In the genomic region with DNA sequence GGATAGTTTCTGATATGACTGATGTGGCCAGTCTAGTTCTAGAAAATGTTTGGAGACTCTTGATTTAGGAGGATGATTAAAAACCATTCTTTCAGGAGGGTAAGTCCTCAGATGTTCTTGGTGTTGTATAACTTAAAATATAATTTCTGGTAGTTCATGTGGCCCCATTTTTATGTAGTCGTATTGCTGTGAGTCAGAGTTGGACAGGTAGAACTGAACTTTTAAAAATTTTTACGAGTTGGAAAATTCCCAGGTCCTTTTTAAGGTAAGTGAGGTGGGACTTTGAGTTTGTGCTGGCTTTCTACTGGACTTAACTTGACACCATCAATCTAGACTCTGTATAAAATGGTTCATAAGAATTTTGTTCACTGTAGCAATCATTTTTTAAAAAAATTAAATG, we compare ENCODE assay signal across 35 cellular contexts.
"Had no signal": no experiment of that assay in that cellular context is flagged by ENCODE, and none has a peak within 500 bp of the region (broad histone marks: within the 10 kb centered on the region; RNA-seq: fewer than 3 reads in every experiment).

No MANE protein-coding gene starts in this region.

- H3K27me3 ChIP-seq: adrenal gland, body of pancreas, brain microvascular endothelial cell, breast epithelium had no signal

- H3K27me3 Mint-ChIP-seq: activated B cell treated with CpG ODN at 0.5 μM for 24 hours; activated CD4-positive, alpha-beta memory T cell treated with anti-CD3 and anti-CD28 coated beads for 36 hours; activated CD4-positive, alpha-beta T cell treated with anti-CD3 and anti-CD28 coated beads, Interleukin-2, amount 10 ng/mL, durations not matched to agents 24 days and 14 days; activated CD8-positive, alpha-beta T cell treated with anti-CD3 and anti-CD28 coated beads for 36 hours; activated naive CD8-positive, alpha-beta T cell treated with anti-CD3 and anti-CD28 coated beads for 36 hours; activated T-helper 17 cell treated with anti-CD3 and anti-CD28 coated beads, Interleukin-2, amount 50 U/mL, for 72 hours; central memory CD8-positive, alpha-beta T cell had no signal

- H3K4me3 ChIP-seq: adrenal gland, body of pancreas, breast epithelium had no signal

- DNase-seq: activated B cell treated with CpG ODN at 0.5 μM for 24 hours; activated CD4-positive, alpha-beta memory T cell treated with anti-CD3 and anti-CD28 coated beads for 36 hours; activated CD4-positive, alpha-beta T cell treated with anti-CD3 and anti-CD28 coated beads for 4 hours; activated CD4-positive, alpha-beta T cell treated with anti-CD3 and anti-CD28 coated beads, Interleukin-2, amount 10 ng/mL, durations not matched to agents 24 days and 14 days; activated CD4-positive, alpha-beta T cell treated with anti-CD3 and anti-CD28 coated beads, Interleukin-2, amount 50 U/mL, for 1 hour; activated CD4-positive, alpha-beta T cell treated with anti-CD3 and anti-CD28 coated beads, Interleukin-2, amount 50 U/mL, for 4 hours; activated CD4-positive, CD25-positive, alpha-beta regulatory T cell treated with anti-CD3 and anti-CD28 coated beads, Interleukin-2, amount 50 U/mL, for 72 hours; activated CD8-positive, alpha-beta memory T cell treated with anti-CD3 and anti-CD28 coated beads, Interleukin-2, amount 50 U/mL, for 4 hours; activated CD8-positive, alpha-beta T cell treated with anti-CD3 and anti-CD28 coated beads for 36 hours; activated effector memory CD4-positive, alpha-beta T cell treated with anti-CD3 and anti-CD28 coated beads, Interleukin-2, amount 50 U/mL, for 16 hours; activated gamma-delta T cell treated with Interleukin-2 at 50 U/mL for 16 hours; activated naive CD4-positive, alpha-beta T cell; activated naive CD4-positive, alpha-beta T cell treated with anti-CD3 and anti-CD28 coated beads for 36 hours; activated naive CD4-positive, alpha-beta T cell treated with anti-CD3 and anti-CD28 coated beads, Interleukin-2, amount 50 U/mL, for 16 hours; activated naive CD8-positive, alpha-beta T cell treated with anti-CD3 and anti-CD28 coated beads for 36 hours; activated T-cell treated with anti-CD3 and anti-CD28 coated beads for 4 hours; activated T-cell treated with anti-CD3 and anti-CD28 coated beads, Interleukin-2, amount 50 U/mL, for 1 hour; activated T-cell treated with anti-CD3 and anti-CD28 coated beads, Interleukin-2, amount 50 U/mL, for 4 hours; activated T-cell treated with anti-CD3 and anti-CD28 coated beads, Interleukin-2, amount 50 U/mL, for 72 hours; adrenal gland; amniotic stem cell; aorta; body of pancreas; brain microvascular endothelial cell; cerebellar nuclear complex; T-helper 2 cell; T-helper 9 cell had no signal

- H3K4me1 ChIP-seq: breast epithelium had no signal

- H3K36me3 ChIP-seq: adrenal gland, brain microvascular endothelial cell, breast epithelium had no signal

- H3K9me3 ChIP-seq: adrenal gland, body of pancreas, breast epithelium had no signal

- H3K27ac ChIP-seq: adrenal gland, body of pancreas, brain microvascular endothelial cell, breast epithelium, VCaP had no signal

- H3K4me3 Mint-ChIP-seq: activated B cell treated with CpG ODN at 0.5 μM for 24 hours; activated CD4-positive, alpha-beta memory T cell treated with anti-CD3 and anti-CD28 coated beads for 36 hours; activated CD4-positive, alpha-beta T cell treated with anti-CD3 and anti-CD28 coated beads, Interleukin-2, amount 10 ng/mL, durations not matched to agents 24 days and 14 days; activated CD8-positive, alpha-beta T cell treated with anti-CD3 and anti-CD28 coated beads for 36 hours; activated naive CD4-positive, alpha-beta T cell treated with anti-CD3 and anti-CD28 coated beads for 36 hours; activated naive CD8-positive, alpha-beta T cell treated with anti-CD3 and anti-CD28 coated beads for 36 hours; activated T-cell treated with anti-CD3 and anti-CD28 coated beads, Interleukin-2, amount 50 U/mL, for 4 hours; activated T-cell treated with anti-CD3 and anti-CD28 coated beads, Interleukin-2, amount 50 U/mL, for 72 hours; activated T-helper 1 cell treated with anti-CD3 and anti-CD28 coated beads, Interleukin-12 subunit alpha, Interleukin-12 subunit beta, Interleukin-2, Interleukin-4 antibody, amounts not matched to agents 30 ng/mL and 10 ng/mL and 1 ng/mL, durations not matched to agents 14 hours and 24 hours and 36 hours; activated T-helper 17 cell treated with anti-CD3 and anti-CD28 coated beads, Interleukin-2, amount 50 U/mL, for 72 hours; central memory CD8-positive, alpha-beta T cell; T-helper 1 cell treated with Interleukin-12 subunit alpha and Interleukin-12 subunit beta and Interleukin-4 antibody, amounts not matched to agents 30 μg/mL and 1 μg/mL, for 36 hours; T-helper 2 cell treated with Interferon-gamma antibody and Interleukin-4, amounts not matched to agents 5 μg/mL and 100 μg/mL, for 36 hours had no signal

- H3K27ac Mint-ChIP-seq: activated B cell treated with CpG ODN at 0.5 μM for 24 hours; activated CD4-positive, alpha-beta memory T cell treated with anti-CD3 and anti-CD28 coated beads for 36 hours; activated CD4-positive, alpha-beta T cell treated with anti-CD3 and anti-CD28 coated beads, Interleukin-2, amount 10 ng/mL, durations not matched to agents 24 days and 14 days; activated CD8-positive, alpha-beta T cell treated with anti-CD3 and anti-CD28 coated beads for 36 hours; activated naive CD4-positive, alpha-beta T cell treated with anti-CD3 and anti-CD28 coated beads for 36 hours; activated naive CD4-positive, alpha-beta T cell treated with anti-CD3 and anti-CD28 coated beads, Interleukin-2, amount 50 U/mL, for 72 hours; activated naive CD8-positive, alpha-beta T cell treated with anti-CD3 and anti-CD28 coated beads for 36 hours; activated T-cell treated with anti-CD3 and anti-CD28 coated beads, Interleukin-2, amount 50 U/mL, for 72 hours; activated T-helper 1 cell treated with anti-CD3 and anti-CD28 coated beads, Interleukin-12 subunit alpha, Interleukin-12 subunit beta, Interleukin-2, Interleukin-4 antibody, amounts not matched to agents 30 ng/mL and 10 ng/mL and 1 ng/mL, durations not matched to agents 14 hours and 24 hours and 36 hours; activated T-helper 17 cell treated with anti-CD3 and anti-CD28 coated beads, Interleukin-2, amount 50 U/mL, for 72 hours; T-helper 1 cell treated with Interleukin-12 subunit alpha and Interleukin-12 subunit beta and Interleukin-4 antibody, amounts not matched to agents 30 μg/mL and 1 μg/mL, for 36 hours; T-helper 2 cell treated with Interferon-gamma antibody and Interleukin-4, amounts not matched to agents 5 μg/mL and 100 μg/mL, for 36 hours had no signal

- ATAC-seq: activated CD8-positive, alpha-beta T cell treated with anti-CD3 and anti-CD28 coated beads for 36 hours; activated naive CD4-positive, alpha-beta T cell treated with anti-CD3 and anti-CD28 coated beads, Interleukin-2, amount 50 U/mL, for 72 hours; activated T-cell treated with anti-CD3 and anti-CD28 coated beads, Interleukin-2, amount 50 U/mL, for 4 hours; activated T-cell treated with anti-CD3 and anti-CD28 coated beads, Interleukin-2, amount 50 U/mL, for 72 hours; activated T-helper 17 cell treated with anti-CD3 and anti-CD28 coated beads, Interleukin-2, amount 50 U/mL, for 72 hours; body of pancreas had no signal

- H3K9me3 Mint-ChIP-seq: activated B cell treated with CpG ODN at 0.5 μM for 24 hours; activated CD4-positive, alpha-beta memory T cell treated with anti-CD3 and anti-CD28 coated beads for 36 hours; activated CD4-positive, alpha-beta T cell treated with anti-CD3 and anti-CD28 coated beads, Interleukin-2, amount 10 ng/mL, durations not matched to agents 24 days and 14 days; activated CD8-positive, alpha-beta T cell treated with anti-CD3 and anti-CD28 coated beads for 36 hours; activated naive CD4-positive, alpha-beta T cell treated with anti-CD3 and anti-CD28 coated beads for 36 hours; activated naive CD4-positive, alpha-beta T cell treated with anti-CD3 and anti-CD28 coated beads, Interleukin-2, amount 50 U/mL, for 72 hours; activated naive CD8-positive, alpha-beta T cell treated with anti-CD3 and anti-CD28 coated beads for 36 hours; activated T-cell treated with anti-CD3 and anti-CD28 coated beads, Interleukin-2, amount 50 U/mL, for 4 hours; activated T-cell treated with anti-CD3 and anti-CD28 coated beads, Interleukin-2, amount 50 U/mL, for 72 hours; activated T-helper 1 cell treated with anti-CD3 and anti-CD28 coated beads, Interleukin-12 subunit alpha, Interleukin-12 subunit beta, Interleukin-2, Interleukin-4 antibody, amounts not matched to agents 30 ng/mL and 10 ng/mL and 1 ng/mL, durations not matched to agents 14 hours and 24 hours and 36 hours; activated T-helper 17 cell treated with anti-CD3 and anti-CD28 coated beads, Interleukin-2, amount 50 U/mL, for 72 hours; central memory CD8-positive, alpha-beta T cell; T-helper 1 cell treated with Interleukin-12 subunit alpha and Interleukin-12 subunit beta and Interleukin-4 antibody, amounts not matched to agents 30 μg/mL and 1 μg/mL, for 36 hours; T-helper 2 cell treated with Interferon-gamma antibody and Interleukin-4, amounts not matched to agents 5 μg/mL and 100 μg/mL, for 36 hours had no signal
